Comparison of ENCODE assay signal across 8 cellular contexts in the genomic region with DNA sequence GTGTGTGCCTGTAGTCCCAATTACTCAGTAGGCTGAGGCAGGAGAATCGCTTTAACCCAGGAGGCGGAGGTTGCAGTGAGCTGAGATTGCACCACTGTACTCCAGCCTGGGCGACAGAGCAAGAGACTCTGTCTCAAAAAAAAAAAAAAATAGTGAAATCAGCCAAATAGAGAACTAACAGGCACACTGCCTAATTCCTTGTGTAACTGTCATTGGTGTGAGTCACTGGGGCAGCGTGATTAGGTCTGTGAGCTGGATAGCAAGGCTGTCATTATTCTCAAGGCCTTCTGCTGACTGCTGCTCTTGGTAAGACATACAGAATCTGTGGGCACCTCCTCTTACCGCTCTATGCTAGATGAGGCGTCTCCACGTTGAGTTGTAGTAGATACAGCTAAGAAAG.
DNase-seq lines count a peak whose midpoint lies in the region; ATAC-seq, FAIRE-seq and TF ChIP-seq lines count a peak whose summit lies in the region.

No MANE protein-coding gene starts in this region.

- H3K27me3 Mint-ChIP-seq in activated T-cell treated with anti-CD3 and anti-CD28 coated beads, Interleukin-2, amount 50 U/mL, for 4 hours (ENCODE audit: low read depth), result no peaks in the 10 kb centered on the region
- no peaks in the 10 kb centered on the region for H3K27me3 Mint-ChIP-seq in T-cell

- H3K4me1 Mint-ChIP-seq in activated T-cell treated with anti-CD3 and anti-CD28 coated beads, Interleukin-2, amount 50 U/mL, for 4 hours (ENCODE audit: low read depth), result peaks cover 60% of the 10 kb centered on the region
- H3K4me1 Mint-ChIP-seq in T-cell, result peaks cover 49 to 75% (median 51%) of the 10 kb centered on the region in 3 donors

- no peak for ATAC-seq in activated T-cell treated with anti-CD3 and anti-CD28 coated beads, Interleukin-2, amount 50 U/mL, for 4 hours
- no peak for ATAC-seq in T-cell (replicated peaks in 1 of 4)

- no peak overlapping the region for H3K27ac Mint-ChIP-seq in T-cell

- DNase-seq in HTR-8/SVneo (ENCODE audit: insufficient read length, low spot score), result peak; percentile 71
- DNase-seq in ascending aorta (ENCODE audit: low spot score in 2 of 2), result peak; percentile 29 to 81
- peak; percentile 93 for DNase-seq in islet precursor cell
- peak; percentile 66 to 68 for DNase-seq in thyroid gland
- DNase-seq in activated CD8-positive, alpha-beta memory T cell treated with anti-CD3 and anti-CD28 coated beads for 24 hours, result no peak
- no peak for DNase-seq in activated T-cell treated with anti-CD3 and anti-CD28 coated beads, Interleukin-2, amount 50 U/mL, for 4 hours
- DNase-seq in activated CD4-positive, alpha-beta T cell treated with anti-CD3 and anti-CD28 coated beads for 48 hours, result no peak
- DNase-seq in T-cell, result no peak

- TF ChIP-seq POLR2A in thyroid gland (IDR thresholded peaks at IDR 0.05), result no peak

- POLR2A ChIA-PET in T-cell (lab: Charles Lee), result no interaction called here

- TF ChIP-seq CTCF in ascending aorta (IDR thresholded peaks at IDR 0.05) (no peak), thyroid gland (IDR thresholded peaks at IDR 0.05) (no peak)

- H3K4me3 ChIP-seq in ascending aorta (no peak overlapping the region), thyroid gland (replicated peaks in 1 of 3) (no peak overlapping the region)

- H3K27me3 ChIP-seq in ascending aorta, result no peaks in the 10 kb centered on the region
- H3K27me3 ChIP-seq in thyroid gland, result no peaks in the 10 kb centered on the region

- no peaks in the 10 kb centered on the region for H3K4me1 ChIP-seq in ascending aorta
- H3K4me1 ChIP-seq in thyroid gland, result peaks cover 44 to 67% of the 10 kb centered on the region in 2 donors

- no peaks in the 10 kb centered on the region for H3K36me3 Mint-ChIP-seq in activated T-cell treated with anti-CD3 and anti-CD28 coated beads, Interleukin-2, amount 50 U/mL, for 4 hours (ENCODE audit: insufficient read depth)
- H3K36me3 Mint-ChIP-seq in T-cell, result no peaks in the 10 kb centered on the region

- H3K4me3 Mint-ChIP-seq in activated T-cell treated with anti-CD3 and anti-CD28 coated beads, Interleukin-2, amount 50 U/mL, for 4 hours, result no peak overlapping the region
- H3K4me3 Mint-ChIP-seq in T-cell, result no peak overlapping the region

- H3K27ac ChIP-seq in ascending aorta (no peak overlapping the region), thyroid gland (peak overlapping the region in 2 of 3 donors; percentile 52 to 64)

- peak; percentile 70 for FAIRE-seq in HTR-8/SVneo (lab: Jason Lieb, UNC)

- CTCF ChIA-PET in T-cell (lab: Charles Lee), result interaction anchor here in 1 of 2 donors (0.7 kb wide), 1 partner anchor 32 kb away, joined by 4 read pairs; no protein-coding TSS in a partner anchor

- intact Hi-C loops in ascending aorta (cut with DNase I) (no loop called here), thyroid gland (cut with DNase I) (loop anchor here (10.0 kb wide), 2 partner anchors 129 to 269 kb away; a partner anchor contains a TSS)

- H3K36me3 ChIP-seq in ascending aorta, result no peaks in the 10 kb centered on the region
- no peaks in the 10 kb centered on the region for H3K36me3 ChIP-seq in thyroid gland

- H3K9me3 ChIP-seq in ascending aorta, result no peaks in the 10 kb centered on the region
- H3K9me3 ChIP-seq in thyroid gland, result no peaks in the 10 kb centered on the region

- WGBS in thyroid gland, 2 donors, result 62 to 71% methylated on average over 7 of the region's 7 CpGs

- no peaks in the 10 kb centered on the region for H3K9me3 Mint-ChIP-seq in activated T-cell treated with anti-CD3 and anti-CD28 coated beads, Interleukin-2, amount 50 U/mL, for 4 hours
- H3K9me3 Mint-ChIP-seq in T-cell, result no peaks in the 10 kb centered on the region

Comparison
In these comparisons a context has a peak if more than half of its experiments do, and no peak if none do; other contexts are left out.
1. DNase-seq: peak in HTR-8/SVneo (single experiment), ascending aorta (2 of 2), islet precursor cell (single experiment) and thyroid gland (2 of 2); none in activated CD8-positive, alpha-beta memory T cell treated with anti-CD3 and anti-CD28 coated beads for 24 hours (single experiment), activated T-cell treated with anti-CD3 and anti-CD28 coated beads, Interleukin-2, amount 50 U/mL, for 4 hours (single experiment), activated CD4-positive, alpha-beta T cell treated with anti-CD3 and anti-CD28 coated beads for 48 hours (single experiment) and T-cell (0 of 34).
2. H3K27ac ChIP-seq: peak in thyroid gland (2 of 3); none in ascending aorta (0 of 2).